Comparison of ENCODE assay signal across 2 cellular contexts in the genomic region with DNA sequence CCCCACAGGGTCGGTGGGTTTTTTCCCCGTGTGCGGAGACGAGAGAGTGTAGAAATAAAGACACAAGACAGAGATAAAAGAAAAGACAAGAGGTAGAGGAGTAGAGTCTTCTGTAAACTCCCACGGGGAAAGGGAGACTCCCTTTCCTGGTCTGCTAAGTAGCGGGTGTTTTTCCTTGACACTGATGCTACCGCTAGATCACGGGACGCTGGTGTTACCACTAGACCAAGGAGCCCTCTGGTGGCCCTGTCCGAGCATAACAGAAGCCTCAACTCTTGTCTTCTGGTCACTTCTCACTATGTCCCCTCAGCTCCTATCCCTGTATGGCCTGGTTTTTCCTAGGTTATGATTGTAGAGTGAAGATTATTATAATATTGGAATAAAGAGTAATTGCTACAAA.
A peak's percentile ranks its signal among the peaks of the same experiment; 100 is the strongest.
TF ChIP-seq lines count a peak whose summit lies in the region.

No MANE protein-coding gene starts in this region.

TF ChIP-seq in HCT116, 20 proteins besides CTCF, POLR2A, EP300 and RAD21:
- peak; percentile 34; the same call in 1 of the 2 replicates for TF ChIP-seq CBX3 (IDR thresholded peaks at IDR 0.05; ENCODE audit: low read depth)

TF ChIP-seq in SK-N-SH, 30 proteins besides CTCF, POLR2A, EP300 and RAD21:
- 0 out of 2 replicates have a peak, but pooled peaks have one; percentile 15 for TF ChIP-seq SMC3 (IDR thresholded peaks at IDR 0.05; ENCODE audit: low read depth, low read length)
